ENCODE assay signal across 8 cellular contexts in the genomic region with DNA sequence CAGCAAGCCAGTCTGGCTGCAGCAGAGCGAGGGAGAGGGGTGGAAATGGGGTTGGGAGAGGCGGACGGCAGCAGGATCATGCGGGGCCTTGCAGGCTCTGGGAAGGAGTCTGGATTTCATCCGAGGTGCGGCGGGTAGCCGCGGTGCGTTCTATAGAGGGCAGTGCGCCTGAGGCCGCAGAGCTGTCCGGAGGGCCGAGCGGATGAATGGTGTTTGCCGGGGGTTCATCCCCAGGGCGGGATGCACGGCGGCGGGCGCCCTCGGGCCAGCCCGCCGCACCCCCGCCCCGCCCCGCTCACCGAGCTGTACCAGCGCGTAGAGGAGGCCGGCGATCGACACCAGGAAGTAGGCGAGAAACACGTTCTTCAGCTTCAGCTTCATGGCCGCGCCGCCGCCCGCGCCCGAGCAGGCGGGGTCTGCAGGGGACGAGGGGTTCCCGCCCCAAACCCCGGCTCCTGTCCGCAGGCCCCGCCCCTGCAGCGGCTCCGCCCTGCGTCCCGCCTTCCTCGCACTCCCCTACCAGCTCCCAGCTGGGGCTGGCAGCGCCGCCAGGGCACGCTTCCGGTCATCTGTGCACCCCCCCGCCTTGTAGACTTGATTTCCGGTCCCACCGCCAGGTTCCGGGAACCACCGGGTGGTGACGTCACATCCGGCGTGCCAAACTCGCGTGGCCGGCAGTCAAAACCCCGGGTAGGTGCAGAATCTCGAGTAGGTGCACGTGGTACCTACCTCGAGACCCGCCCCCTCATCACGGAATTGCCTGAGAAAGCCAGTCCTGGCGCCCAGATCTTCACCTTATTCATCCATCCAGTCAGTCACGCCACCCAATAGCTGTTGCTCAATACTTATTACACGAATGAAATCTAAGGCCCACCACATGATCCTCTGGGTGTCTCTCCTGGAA. TPM values are rescaled to one million over a fixed set of nuclear protein-coding genes. Genes with fewer than 3 reads are reported as not detected.
DNase-seq lines count a peak whose midpoint lies in the region; ATAC-seq and TF ChIP-seq lines count a peak whose summit lies in the region.

A gene (minus strand): TSS at position 420 of the 904 bp plus-strand sequence. CDS start 39 bp downstream, at position 381.

- H3K9me3 Mint-ChIP-seq in dendritic cell treated with granulocyte-macrophage colony-stimulating factor and Interleukin-4, amounts not matched to agents 40 ng/mL and 50 ng/mL, for 4 days: no peaks in the 10 kb centered on the region

- H3K4me1 Mint-ChIP-seq in dendritic cell treated with granulocyte-macrophage colony-stimulating factor and Interleukin-4, amounts not matched to agents 40 ng/mL and 50 ng/mL, for 4 days (ENCODE audit: low read depth): peaks cover 27% of the 10 kb centered on the region

- peaks cover 56% of the 10 kb centered on the region for H3K36me3 Mint-ChIP-seq in dendritic cell treated with granulocyte-macrophage colony-stimulating factor and Interleukin-4, amounts not matched to agents 40 ng/mL and 50 ng/mL, for 4 days (ENCODE audit: low read depth)

- H3K4me3 Mint-ChIP-seq in dendritic cell treated with granulocyte-macrophage colony-stimulating factor and Interleukin-4, amounts not matched to agents 40 ng/mL and 50 ng/mL, for 4 days: peak within 1 kb of the TSS; percentile 98

- H3K9me3 ChIP-seq in left lung: no peaks in the 10 kb centered on the region

- peaks cover 11 to 27% of the 10 kb centered on the region in 2 donors for H3K4me1 ChIP-seq in left lung

- peak in 1 of 2 donors; percentile 48 for TF ChIP-seq CTCF in left lung (IDR thresholded peaks at IDR 0.05)

- H3K27me3 Mint-ChIP-seq in dendritic cell treated with granulocyte-macrophage colony-stimulating factor and Interleukin-4, amounts not matched to agents 40 ng/mL and 50 ng/mL, for 4 days: no peaks in the 10 kb centered on the region

- no peaks in the 10 kb centered on the region for H3K27me3 ChIP-seq in left lung

- intact Hi-C loops in dendritic cell treated with granulocyte-macrophage colony-stimulating factor and Interleukin-4, amounts not matched to agents 40 ng/mL and 50 ng/mL, for 4 days (cut with micrococcal nuclease): no loop called here
- intact Hi-C loops in left lung (cut with DNase I): no loop called here

- peak within 1 kb of the TSS; percentile 90 to 92 for H3K27ac ChIP-seq in left lung

- H3K4me3 ChIP-seq in left lung: peak within 1 kb of the TSS; percentile 59 to 82

- peak within 1 kb of the TSS; percentile 94 for H3K27ac Mint-ChIP-seq in dendritic cell treated with granulocyte-macrophage colony-stimulating factor and Interleukin-4, amounts not matched to agents 40 ng/mL and 50 ng/mL, for 4 days

- ATAC-seq in GM19372 (IDR thresholded peaks at IDR 0.05; ENCODE audit: low read depth, unreplicated experiment): peak; percentile 96
- ATAC-seq in HG03558 (IDR thresholded peaks at IDR 0.05; ENCODE audit: extremely low read depth, unreplicated experiment): peak; percentile 79
- ATAC-seq in left lung: peak; percentile 99

- DNase-seq in C1 segment of cervical spinal cord (lab: John Stamatoyannopoulos, UW) (peak; percentile 84 to 99 (median 96)), NCI-H748 treated with DMSO at 0.1 percent for 48 hours (lab: John Stamatoyannopoulos, UW) (peak; percentile 92), left lung (peak; percentile 99 to 100)
- peak; percentile 93 to 97 for DNase-seq in activated CD4-positive, alpha-beta T cell treated with anti-CD3 and anti-CD28 coated beads, Interleukin-2, amount 50 U/mL, for 24 hours (ENCODE audit: low read depth in 1 of 2, low spot score in 1 of 2)
- peak; percentile 91 to 94 for DNase-seq in stimulated activated CD4-positive, alpha-beta T cell treated with anti-CD3 and anti-CD28 coated beads, Interleukin-2, amount 100 ng/mL, for 48 hours

- H3K36me3 ChIP-seq in left lung: peaks cover 5 to 31% of the 10 kb centered on the region in 2 donors

RNA-seq across cellular contexts. Expression of the gene that starts here (rescaled TPM):
- total RNA-seq in left lung: 10 to 100 TPM; 44.1 to 46.2 TPM

Comparison
In these comparisons a context has a peak if more than half of its experiments do, and no peak if none do; other contexts are left out.
1. Peak in every context shown above with its lines: DNase-seq, ATAC-seq, H3K4me3 ChIP-seq and H3K27ac ChIP-seq.